Comparison of ENCODE assay signal across 26 cellular contexts in genomic region chr3:156620901-156621300, GRCh38. TPM values are rescaled to one million over a fixed set of nuclear protein-coding genes. Genes with fewer than 3 reads are reported as not detected.
DNase-seq lines count a peak whose midpoint lies in the region; ATAC-seq and TF ChIP-seq lines count a peak whose summit lies in the region.
"Had no signal": no experiment of that assay in that cellular context is flagged by ENCODE, and none has a peak within 500 bp of the region (broad histone marks: within the 10 kb centered on the region; RNA-seq: fewer than 3 reads in every experiment).

No MANE protein-coding gene starts in this region.

- H3K27me3 Mint-ChIP-seq in activated T-cell treated with anti-CD3 and anti-CD28 coated beads, Interleukin-2, amount 50 U/mL, for 4 hours (ENCODE audit: low read depth), result no peaks in the 10 kb centered on the region

- peaks cover 40% of the 10 kb centered on the region for H3F3A ChIP-seq in GM23248 (ENCODE audit: insufficient read depth)

- no peak for ATAC-seq in activated T-cell treated with anti-CD3 and anti-CD28 coated beads, Interleukin-2, amount 50 U/mL, for 4 hours
- no peak for ATAC-seq in heart left ventricle
- ATAC-seq: body of pancreas, T-helper 17 cell had no signal

- H2AFZ ChIP-seq in GM23248, result no peak overlapping the region
- peak overlapping the region; percentile 7 for H2AFZ ChIP-seq in osteoblast (ENCODE audit: low read length)

- H3K36me3 Mint-ChIP-seq in activated T-cell treated with anti-CD3 and anti-CD28 coated beads, Interleukin-2, amount 50 U/mL, for 4 hours (ENCODE audit: insufficient read depth), result no peaks in the 10 kb centered on the region

- no peaks in the 10 kb centered on the region for H3K36me3 ChIP-seq in GM23248 (ENCODE audit: low read depth)
- no peaks in the 10 kb centered on the region for H3K36me3 ChIP-seq in brain microvascular endothelial cell (replicated peaks)
- H3K36me3 ChIP-seq in osteoblast (ENCODE audit: insufficient read depth, low read length), result no peaks in the 10 kb centered on the region
- no peaks in the 10 kb centered on the region for H3K36me3 ChIP-seq in heart left ventricle
- H3K36me3 ChIP-seq: adrenal gland, sigmoid colon, suprapubic skin had no signal

- no peaks in the 10 kb centered on the region for H3K27me3 ChIP-seq in GM23248 (replicated peaks; ENCODE audit: insufficient read depth)
- no peaks in the 10 kb centered on the region for H3K27me3 ChIP-seq in brain microvascular endothelial cell (replicated peaks)
- no peaks in the 10 kb centered on the region for H3K27me3 ChIP-seq in osteoblast (ENCODE audit: insufficient read depth, low read length)
- H3K27me3 ChIP-seq in heart left ventricle, result no peaks in the 10 kb centered on the region
- H3K27me3 ChIP-seq: adrenal gland, body of pancreas, sigmoid colon, suprapubic skin had no signal

- peaks cover 2% of the 10 kb centered on the region for H3K4me1 Mint-ChIP-seq in activated T-cell treated with anti-CD3 and anti-CD28 coated beads, Interleukin-2, amount 50 U/mL, for 4 hours (ENCODE audit: low read depth)
- H3K4me1 Mint-ChIP-seq: neural crest cell, T-helper 17 cell had no signal

- WGBS in GM23248 (ENCODE audit: low coverage in 1 of 2, low lambda C conversion rate in 2 of 2, missing lambda C conversion rate in 2 of 2), 2 experiments, result 53 to 60% methylated on average over 5 of the region's 5 CpGs
- 88 to 96% (median 89%) methylated on average over 4 to 5 of the region's 5 CpGs for WGBS in heart left ventricle, 4 donors

- H3K27ac ChIP-seq in GM23248, result no peak overlapping the region
- H3K27ac ChIP-seq in brain microvascular endothelial cell, result no peak overlapping the region
- no peak overlapping the region for H3K27ac ChIP-seq in osteoblast (ENCODE audit: low read depth, low read length)
- no peak overlapping the region for H3K27ac ChIP-seq in heart left ventricle
- H3K27ac ChIP-seq: adrenal gland, body of pancreas, C4-2B, sigmoid colon, suprapubic skin had no signal

- no peak for TF ChIP-seq POLR2A in heart left ventricle (IDR thresholded peaks at IDR 0.05)

- H3K79me2 ChIP-seq in GM23248 (ENCODE audit: insufficient read depth) (no peaks in the 10 kb centered on the region), osteoblast (ENCODE audit: insufficient read depth, low read length) (no peaks in the 10 kb centered on the region)

- TF ChIP-seq CTCF in brain microvascular endothelial cell (IDR thresholded peaks at IDR 0.05; ENCODE audit: low read depth, low read length, missing control alignments) (no peak), osteoblast (IDR thresholded peaks at IDR 0.05; ENCODE audit: extremely low read depth, low read depth, low read length) (no peak), heart left ventricle (IDR thresholded peaks at IDR 0.05) (no peak)

- no peaks in the 10 kb centered on the region for H4K20me1 ChIP-seq in GM23248 (ENCODE audit: insufficient read depth)
- H4K20me1 ChIP-seq in osteoblast (ENCODE audit: insufficient read depth, low read length), result no peaks in the 10 kb centered on the region

- in situ Hi-C loops in GM23248 (cut with MboI) (no loop called here), brain microvascular endothelial cell (cut with HindIII; ENCODE audit: low pct_ligation_motif_present, low sequenced_read_pairs) (no loop called here)

- no peaks in the 10 kb centered on the region for H3K9me3 Mint-ChIP-seq in activated T-cell treated with anti-CD3 and anti-CD28 coated beads, Interleukin-2, amount 50 U/mL, for 4 hours
- H3K9me3 Mint-ChIP-seq: neural crest cell had no signal

- intact Hi-C loops in heart left ventricle (cut with DNase I), result no loop called here

- no peak overlapping the region for H3K4me3 Mint-ChIP-seq in activated T-cell treated with anti-CD3 and anti-CD28 coated beads, Interleukin-2, amount 50 U/mL, for 4 hours
- H3K4me3 Mint-ChIP-seq: neural crest cell, T-helper 17 cell had no signal

- H3K9ac ChIP-seq in GM23248, result no peak overlapping the region
- H3K9ac ChIP-seq: SK-N-SH had no signal

- DNase-seq in GM23248 (peak; percentile 42), NCI-H1105 (lab: John Stamatoyannopoulos, UW) (peak; percentile 22), brain microvascular endothelial cell (peak; percentile 32), osteoblast (ENCODE audit: insufficient read length, low spot score, missing footprints) (no peak), NCI-H2196 (lab: John Stamatoyannopoulos, UW; ENCODE audit: unreplicated experiment) (no peak), AG20443 (ENCODE audit: low spot score) (no peak), heart left ventricle (no peak)
- DNase-seq in activated T-cell treated with anti-CD3 and anti-CD28 coated beads, Interleukin-2, amount 50 U/mL, for 4 hours, result no peak
- DNase-seq: activated CD4-positive, alpha-beta T cell treated with anti-CD3 and anti-CD28 coated beads for 48 hours; activated gamma-delta T cell treated with Interleukin-2 at 50 U/mL for 16 hours; activated T-cell treated with anti-CD3 and anti-CD28 coated beads, Interleukin-2, amount 50 U/mL, for 1 hour; glutamatergic neuron; KBM-7; kidney glomerular epithelial cell; MM.1S; NCI-H446 treated with DMSO at 0.1 percent for 48 hours; sigmoid colon; SK-N-SH; stimulated activated CD4-positive, alpha-beta T cell treated with anti-CD3 and anti-CD28 coated beads, Interleukin-15, amount 100 ng/mL, for 24 hours; stimulated activated naive CD4-positive, alpha-beta T cell; T-helper 17 cell had no signal

- H3K4me3 ChIP-seq in GM23248 (no peak overlapping the region), brain microvascular endothelial cell (ENCODE audit: low read depth, low read length) (no peak overlapping the region), osteoblast (ENCODE audit: insufficient read depth, low read length) (no peak overlapping the region), heart left ventricle (no peak overlapping the region)
- H3K4me3 ChIP-seq: adrenal gland, body of pancreas, sigmoid colon, suprapubic skin had no signal

- no peak overlapping the region for H3K4me2 ChIP-seq in GM23248 (ENCODE audit: unreplicated experiment)
- no peak overlapping the region for H3K4me2 ChIP-seq in osteoblast (ENCODE audit: insufficient read depth, low read length)
- H3K4me2 ChIP-seq: SK-N-SH had no signal

- H3K9me3 ChIP-seq in GM23248 (ENCODE audit: low read depth), result no peaks in the 10 kb centered on the region
- H3K9me3 ChIP-seq in osteoblast (ENCODE audit: low read depth, low read length), result no peaks in the 10 kb centered on the region
- no peaks in the 10 kb centered on the region for H3K9me3 ChIP-seq in heart left ventricle
- H3K9me3 ChIP-seq: adrenal gland, body of pancreas, sigmoid colon, SK-N-SH, suprapubic skin had no signal

- H3K4me1 ChIP-seq in GM23248 (ENCODE audit: insufficient read depth) (peaks cover 52% of the 10 kb centered on the region), osteoblast (ENCODE audit: insufficient read depth, low read length) (peaks cover 42% of the 10 kb centered on the region), heart left ventricle (no peaks in the 10 kb centered on the region)
- H3K4me1 ChIP-seq: adrenal gland, body of pancreas, sigmoid colon, suprapubic skin had no signal

- H3K9me2 ChIP-seq in GM23248 (ENCODE audit: insufficient read depth), result no peaks in the 10 kb centered on the region
- H3K9me2 ChIP-seq: SK-N-SH had no signal

RNA-seq across cellular contexts. Expression of gene TIPARP, which starts 53.5 kb away (rescaled TPM):
- total RNA-seq in GM23248 (2014; rRNA removed; shearing (Covaris generic)), result 89.5 and 103 TPM in 2 replicates
- polyA plus RNA-seq in GM23248 (2016; fragmentation: Nextera tagmentation; extraction: Ambion mirVana) (35.1 and 39.7 TPM in 2 replicates), heart left ventricle (10 to 100 TPM; 12.8 to 36.7 TPM)
- total RNA-seq in osteoblast (28.2 and 30.4 TPM in 2 replicates), heart left ventricle (10 to 100 TPM; 17.8 to 46.8 (median 33.8) TPM)
- 10 to 100 TPM; 18.2 to 21.7 (median 20.4) TPM for total RNA-seq in activated T-cell treated with anti-CD3 and anti-CD28 coated beads, Interleukin-2, amount 50 U/mL, for 4 hours

Comparison
In these comparisons a context has a peak if more than half of its experiments do, and no peak if none do; other contexts are left out.
1. DNase-seq: peak in GM23248 (single experiment), NCI-H1105 (single experiment) and brain microvascular endothelial cell (single experiment); none in osteoblast (single experiment), activated T-cell treated with anti-CD3 and anti-CD28 coated beads, Interleukin-2, amount 50 U/mL, for 4 hours (single experiment), NCI-H2196 (single experiment), AG20443 (single experiment) and heart left ventricle (0 of 5).